16 cellular contexts compared by ENCODE assay signal in genomic region chr3:115927210-115927609, GRCh38.
"Had no signal": no experiment of that assay in that cellular context is flagged by ENCODE, and none has a peak within 500 bp of the region (broad histone marks: within the 10 kb centered on the region; RNA-seq: fewer than 3 reads in every experiment).

No MANE protein-coding gene starts in this region.

- H3K27me3 ChIP-seq: ovary had no signal

- H3K9me3 Mint-ChIP-seq: activated CD4-positive, alpha-beta memory T cell treated with anti-CD3 and anti-CD28 coated beads for 36 hours; dendritic cell treated with granulocyte-macrophage colony-stimulating factor and Interleukin-4, amounts not matched to agents 40 ng/mL and 50 ng/mL, for 4 days had no signal

- H3K27ac Mint-ChIP-seq: activated CD4-positive, alpha-beta memory T cell treated with anti-CD3 and anti-CD28 coated beads for 36 hours; activated naive CD8-positive, alpha-beta T cell; dendritic cell treated with granulocyte-macrophage colony-stimulating factor and Interleukin-4, amounts not matched to agents 40 ng/mL and 50 ng/mL, for 4 days; immature natural killer cell; stimulated activated naive CD8-positive, alpha-beta T cell treated with anti-CD3 and anti-CD28 coated beads, Interleukin-15, amount 100 ng/mL, for 72 hours had no signal

- H3K27ac ChIP-seq: ovary, skin epidermis had no signal

- H3K9me3 ChIP-seq: ovary had no signal

- H3K4me1 Mint-ChIP-seq: central memory CD8-positive, alpha-beta T cell; immature natural killer cell; stimulated activated naive CD8-positive, alpha-beta T cell treated with anti-CD3 and anti-CD28 coated beads, Interleukin-15, amount 100 ng/mL, for 72 hours had no signal

- ATAC-seq: activated T-cell treated with anti-CD3 and anti-CD28 coated beads, Interleukin-2, amount 50 U/mL, for 4 hours; left colon; stimulated activated naive CD8-positive, alpha-beta T cell treated with anti-CD3 and anti-CD28 coated beads, Interleukin-15, amount 100 ng/mL, for 72 hours had no signal

- H3K4me3 ChIP-seq: ovary, skin epidermis had no signal

- H3K27me3 Mint-ChIP-seq: brain; dendritic cell treated with granulocyte-macrophage colony-stimulating factor and Interleukin-4, amounts not matched to agents 40 ng/mL and 50 ng/mL, for 4 days; stimulated activated naive CD8-positive, alpha-beta T cell treated with anti-CD3 and anti-CD28 coated beads, Interleukin-15, amount 100 ng/mL, for 72 hours had no signal

- H3K36me3 Mint-ChIP-seq: activated CD4-positive, alpha-beta memory T cell treated with anti-CD3 and anti-CD28 coated beads for 36 hours; activated naive CD8-positive, alpha-beta T cell had no signal

- DNase-seq: activated CD4-positive, alpha-beta memory T cell treated with anti-CD3 and anti-CD28 coated beads for 36 hours; activated gamma-delta T cell; activated T-cell treated with anti-CD3 and anti-CD28 coated beads, Interleukin-2, amount 50 U/mL, for 4 hours; immature natural killer cell; left colon; mammary epithelial cell; ovary; retina; stimulated activated CD4-positive, alpha-beta T cell treated with anti-CD3 and anti-CD28 coated beads, Interleukin-4, amount 100 ng/mL, for 4 hours; stimulated activated naive CD8-positive, alpha-beta T cell treated with anti-CD3 and anti-CD28 coated beads, Interleukin-15, amount 100 ng/mL, for 72 hours; T-helper 9 cell had no signal

- H3K4me3 Mint-ChIP-seq: activated CD4-positive, alpha-beta memory T cell treated with anti-CD3 and anti-CD28 coated beads for 36 hours; activated naive CD8-positive, alpha-beta T cell; activated T-cell treated with anti-CD3 and anti-CD28 coated beads, Interleukin-2, amount 50 U/mL, for 4 hours; brain; central memory CD8-positive, alpha-beta T cell; dendritic cell treated with granulocyte-macrophage colony-stimulating factor and Interleukin-4, amounts not matched to agents 40 ng/mL and 50 ng/mL, for 4 days; immature natural killer cell; stimulated activated naive CD8-positive, alpha-beta T cell treated with anti-CD3 and anti-CD28 coated beads, Interleukin-15, amount 100 ng/mL, for 72 hours had no signal
